16 cellular contexts compared by ENCODE assay signal in genomic region chr16:79482011-79482410, GRCh38.
DNase-seq lines count a peak whose midpoint lies in the region; ATAC-seq and FAIRE-seq lines count a peak whose summit lies in the region.
"Had no signal": no experiment of that assay in that cellular context is flagged by ENCODE, and none has a peak within 500 bp of the region (broad histone marks: within the 10 kb centered on the region; RNA-seq: fewer than 3 reads in every experiment).

No MANE protein-coding gene starts in this region.

- H3K27ac Mint-ChIP-seq in dendritic cell treated with granulocyte-macrophage colony-stimulating factor and Interleukin-4, amounts not matched to agents 40 ng/mL and 50 ng/mL, for 4 days = peak overlapping the region; percentile 20
- H3K27ac Mint-ChIP-seq: CD4-positive, CD25-positive, alpha-beta regulatory T cell had no signal

- intact Hi-C loops in dendritic cell treated with granulocyte-macrophage colony-stimulating factor and Interleukin-4, amounts not matched to agents 40 ng/mL and 50 ng/mL, for 4 days (cut with micrococcal nuclease) = no loop called here
- intact Hi-C loops in sciatic nerve (cut with DNase I) = no loop called here

- H3K27me3 Mint-ChIP-seq in dendritic cell treated with granulocyte-macrophage colony-stimulating factor and Interleukin-4, amounts not matched to agents 40 ng/mL and 50 ng/mL, for 4 days = peaks cover 11% of the 10 kb centered on the region

- no peak for FAIRE-seq in GM19239 (lab: Jason Lieb, UNC)
- FAIRE-seq: G401.6 had no signal

- peaks cover 58% of the 10 kb centered on the region for H3K4me1 Mint-ChIP-seq in dendritic cell treated with granulocyte-macrophage colony-stimulating factor and Interleukin-4, amounts not matched to agents 40 ng/mL and 50 ng/mL, for 4 days (ENCODE audit: low read depth)
- H3K4me1 Mint-ChIP-seq: CD4-positive, CD25-positive, alpha-beta regulatory T cell had no signal

- no peak overlapping the region for H3K4me3 Mint-ChIP-seq in dendritic cell treated with granulocyte-macrophage colony-stimulating factor and Interleukin-4, amounts not matched to agents 40 ng/mL and 50 ng/mL, for 4 days
- H3K4me3 Mint-ChIP-seq: CD4-positive, CD25-positive, alpha-beta regulatory T cell had no signal

- peak; percentile 28 for ATAC-seq in left lobe of liver
- peak; percentile 57 for ATAC-seq in sciatic nerve

- H3K9me3 Mint-ChIP-seq in dendritic cell treated with granulocyte-macrophage colony-stimulating factor and Interleukin-4, amounts not matched to agents 40 ng/mL and 50 ng/mL, for 4 days = no peaks in the 10 kb centered on the region
- H3K9me3 Mint-ChIP-seq: CD4-positive, CD25-positive, alpha-beta regulatory T cell had no signal

- H3K36me3 Mint-ChIP-seq in dendritic cell treated with granulocyte-macrophage colony-stimulating factor and Interleukin-4, amounts not matched to agents 40 ng/mL and 50 ng/mL, for 4 days (ENCODE audit: low read depth) = no peaks in the 10 kb centered on the region
- H3K36me3 Mint-ChIP-seq: CD4-positive, CD25-positive, alpha-beta regulatory T cell had no signal

- DNase-seq in MV-4-11 (lab: John Stamatoyannopoulos, UW) = peak; percentile 84
- no peak for DNase-seq in left lobe of liver (ENCODE audit: low spot score)
- DNase-seq in sciatic nerve (ENCODE audit: low spot score) = no peak
- no peak for DNase-seq in GM19239 (ENCODE audit: insufficient read length, low spot score)
- DNase-seq in SHP77 (lab: John Stamatoyannopoulos, UW) = no peak
- no peak for DNase-seq in stimulated activated CD4-positive, alpha-beta T cell treated with anti-CD3 and anti-CD28 coated beads, Interleukin-2, amount 100 ng/mL, for 48 hours
- DNase-seq: ACHN; Caco-2; CD4-positive, CD25-positive, alpha-beta regulatory T cell; GM23248; NCI-H1436; NCI-H2029; NCI-H526; Peyer's patch had no signal
